8 cellular contexts compared by ENCODE assay signal in genomic region chrX:18886344-18887161, GRCh38.
A peak's percentile ranks its signal among the peaks of the same experiment; 100 is the strongest.
DNase-seq lines count a peak whose midpoint lies in the region; ATAC-seq and TF ChIP-seq lines count a peak whose summit lies in the region.

No MANE protein-coding gene starts in this region.

- H3K36me3 ChIP-seq in spleen, result peaks cover 0 to 2% (median 0%) of the 10 kb centered on the region in 6 donors

- DNase-seq in T-helper 2 cell treated with Interferon-gamma antibody and Interleukin-4, amounts not matched to agents 5 μg/mL and 100 μg/mL, for 36 hours (ENCODE audit: low spot score), result peak; percentile 28
- DNase-seq in T47D (ENCODE audit: low read depth in 1 of 2, low spot score in 1 of 2) (peak; percentile 34 to 83), iPS-NIHi11 (ENCODE audit: low spot score) (peak; percentile 47), spleen (peak; percentile 90)
- DNase-seq in NK-92 treated with Interleukin-12 subunit alpha and Interleukin-12 subunit beta, amount 100 ng/mL, for 24 hours (lab: John Stamatoyannopoulos, UW), result no peak

- peaks cover 0 to 32% (median 21%) of the 10 kb centered on the region in 6 donors for H3K4me1 ChIP-seq in spleen

- H3K27me3 ChIP-seq in spleen (replicated peaks in 1 of 7), result no peaks in the 10 kb centered on the region

- peak; percentile 76 for ATAC-seq in GM21786 (IDR thresholded peaks at IDR 0.05; ENCODE audit: unreplicated experiment)

- 1 to 36% (median 13%) methylated on average over 4 to 26 of the region's 26 CpGs for WGBS in spleen, 5 donors

- peak overlapping the region; percentile 76 to 99 (median 94) for H3K4me3 Mint-ChIP-seq in IgD-negative memory B cell
- H3K4me3 Mint-ChIP-seq in T-helper 2 cell treated with Interferon-gamma antibody and Interleukin-4, amounts not matched to agents 5 μg/mL and 100 μg/mL, for 36 hours, result peak overlapping the region; percentile 86

- H3K4me3 ChIP-seq in GM08714 (ENCODE audit: low read length) (peak overlapping the region; percentile 22; the same call in 1 of the 2 replicates), spleen (peak overlapping the region; percentile 12 to 67 (median 39))

- peak overlapping the region; percentile 75 to 86 (median 80) for H3K27ac ChIP-seq in spleen

- in situ Hi-C loops in T47D (cut with HindIII; ENCODE audit: low pct_unique_long_range_greater_than_20kb, low sequenced_read_pairs), result no loop called here

- peaks cover 0 to 6% (median 0%) of the 10 kb centered on the region in 8 donors for H3K9me3 ChIP-seq in spleen

- intact Hi-C loops in spleen (cut with DNase I; ENCODE audit: low total_unique reads), result no loop called here

- TF ChIP-seq CTCF in spleen (IDR thresholded peaks at IDR 0.05 in 8 of 11, conservative IDR thresholded peaks at IDR 0.05 in 3 of 11), result peak; percentile 25 to 68 (median 55)

- TF ChIP-seq POLR2A in spleen (IDR thresholded peaks at IDR 0.05), result no peak

- H3K27ac Mint-ChIP-seq in IgD-negative memory B cell, result peak overlapping the region; percentile 41 to 96 (median 89)
- H3K27ac Mint-ChIP-seq in T-helper 2 cell treated with Interferon-gamma antibody and Interleukin-4, amounts not matched to agents 5 μg/mL and 100 μg/mL, for 36 hours, result peak overlapping the region; percentile 79

- H3K9me3 Mint-ChIP-seq in IgD-negative memory B cell, result peaks cover 0 to 4% (median 0%) of the 10 kb centered on the region in 3 donors
- H3K9me3 Mint-ChIP-seq in T-helper 2 cell treated with Interferon-gamma antibody and Interleukin-4, amounts not matched to agents 5 μg/mL and 100 μg/mL, for 36 hours, result no peaks in the 10 kb centered on the region

- H3K36me3 Mint-ChIP-seq in IgD-negative memory B cell, result peaks cover 1% of the 10 kb centered on the region
- no peaks in the 10 kb centered on the region for H3K36me3 Mint-ChIP-seq in T-helper 2 cell treated with Interferon-gamma antibody and Interleukin-4, amounts not matched to agents 5 μg/mL and 100 μg/mL, for 36 hours (ENCODE audit: low read depth)

- no peaks in the 10 kb centered on the region for H3K27me3 Mint-ChIP-seq in IgD-negative memory B cell
- no peaks in the 10 kb centered on the region for H3K27me3 Mint-ChIP-seq in T-helper 2 cell treated with Interferon-gamma antibody and Interleukin-4, amounts not matched to agents 5 μg/mL and 100 μg/mL, for 36 hours (ENCODE audit: low read depth)

- H3K4me1 Mint-ChIP-seq in IgD-negative memory B cell, result peaks cover 4 to 9% (median 7%) of the 10 kb centered on the region in 3 donors
- H3K4me1 Mint-ChIP-seq in T-helper 2 cell treated with Interferon-gamma antibody and Interleukin-4, amounts not matched to agents 5 μg/mL and 100 μg/mL, for 36 hours (ENCODE audit: low read depth), result peaks cover 18% of the 10 kb centered on the region
